In genomic region chr20:19779634-19780033, GRCh38 we compare ENCODE assay signal across 18 cellular contexts. TPM values are rescaled to one million over a fixed set of nuclear protein-coding genes. Genes with fewer than 3 reads are reported as not detected.
DNase-seq lines count a peak whose midpoint lies in the region; TF ChIP-seq lines count a peak whose summit lies in the region.
"Had no signal": no experiment of that assay in that cellular context is flagged by ENCODE, and none has a peak within 500 bp of the region (broad histone marks: within the 10 kb centered on the region; RNA-seq: fewer than 3 reads in every experiment).

No MANE protein-coding gene starts in this region.

- TF ChIP-seq CTCF in left ventricle myocardium inferior (IDR thresholded peaks at IDR 0.05; ENCODE audit: borderline replicate concordance) (no peak), type B pancreatic cell (conservative IDR thresholded peaks at IDR 0.05) (no peak)

- in situ Hi-C loops in HAP-1 (cut with MboI; ENCODE audit: low sequenced_read_pairs) = loop anchor here (10.0 kb wide), 1 partner anchor 215 kb away; no protein-coding TSS in a partner anchor

- H3K4me1 ChIP-seq in left ventricle myocardium inferior (peaks cover 89% of the 10 kb centered on the region), HAP-1 (peaks cover 3% of the 10 kb centered on the region)

- H3K9me3 ChIP-seq in left ventricle myocardium inferior (replicated peaks) (no peaks in the 10 kb centered on the region), HAP-1 (no peaks in the 10 kb centered on the region)

- H3K36me3 ChIP-seq in left ventricle myocardium inferior = no peaks in the 10 kb centered on the region
- no peaks in the 10 kb centered on the region for H3K36me3 ChIP-seq in HAP-1 (replicated peaks)

- no peaks in the 10 kb centered on the region for H3K9me3 Mint-ChIP-seq in type B pancreatic cell
- H3K9me3 Mint-ChIP-seq: activated naive CD4-positive, alpha-beta T cell treated with anti-CD3 and anti-CD28 coated beads, Interleukin-2, amount 50 U/mL, for 24 hours; endodermal cell; H9; WTC11 had no signal

- intact Hi-C loops in left ventricle myocardium inferior (cut with micrococcal nuclease) = loop anchor here (10.0 kb wide), 1 partner anchor 215 kb away; no protein-coding TSS in a partner anchor
- intact Hi-C loops in cardiac septum (cut with DNase I) = loop anchor here (5.0 kb wide), 1 partner anchor 87 kb away; no protein-coding TSS in a partner anchor

- H3K27me3 ChIP-seq in left ventricle myocardium inferior (ENCODE audit: low read depth) = no peaks in the 10 kb centered on the region
- H3K27me3 ChIP-seq in HAP-1 (ENCODE audit: low read depth) = no peaks in the 10 kb centered on the region

- peak overlapping the region; percentile 52 for H3K27ac Mint-ChIP-seq in type B pancreatic cell
- H3K27ac Mint-ChIP-seq: activated naive CD4-positive, alpha-beta T cell treated with anti-CD3 and anti-CD28 coated beads, Interleukin-2, amount 50 U/mL, for 24 hours; endodermal cell; H9; WTC11 had no signal

- no peak overlapping the region for H3K4me3 ChIP-seq in left ventricle myocardium inferior
- H3K4me3 ChIP-seq in HAP-1 = no peak overlapping the region

- peaks cover 45% of the 10 kb centered on the region for H3K4me1 Mint-ChIP-seq in type B pancreatic cell (ENCODE audit: unreplicated experiment)
- H3K4me1 Mint-ChIP-seq: activated naive CD4-positive, alpha-beta T cell treated with anti-CD3 and anti-CD28 coated beads, Interleukin-2, amount 50 U/mL, for 24 hours had no signal

- peak overlapping the region; percentile 83 for H3K27ac ChIP-seq in left ventricle myocardium inferior (replicated peaks)

- H3K4me3 Mint-ChIP-seq in type B pancreatic cell = no peak overlapping the region
- H3K4me3 Mint-ChIP-seq: activated naive CD4-positive, alpha-beta T cell treated with anti-CD3 and anti-CD28 coated beads, Interleukin-2, amount 50 U/mL, for 24 hours; endodermal cell; H9; WTC11 had no signal

- peaks cover 14% of the 10 kb centered on the region for H3K36me3 Mint-ChIP-seq in type B pancreatic cell
- H3K36me3 Mint-ChIP-seq: activated naive CD4-positive, alpha-beta T cell treated with anti-CD3 and anti-CD28 coated beads, Interleukin-2, amount 50 U/mL, for 24 hours; WTC11 had no signal

- H3K27me3 Mint-ChIP-seq in type B pancreatic cell = no peaks in the 10 kb centered on the region

- DNase-seq in left ventricle myocardium inferior (no peak), cardiac septum (ENCODE audit: low spot score) (no peak), H4 (ENCODE audit: low spot score) (peak; percentile 46), MV-4-11 (lab: John Stamatoyannopoulos, UW) (peak; percentile 11), type B pancreatic cell (ENCODE audit: extremely low spot score, unreplicated experiment) (no peak), HAP-1 (ENCODE audit: low spot score in 2 of 2) (no peak), SK-N-DZ (ENCODE audit: low spot score) (no peak), NCI-H446 (lab: John Stamatoyannopoulos, UW) (no peak)
- DNase-seq: endodermal cell, foreskin fibroblast, GDM1, H9, mesendoderm, NCI-H1105, NCI-H2227 treated with DMSO at 0.1 percent for 48 hours, nucleus accumbens had no signal

RNA-seq across cellular contexts. Expression of gene RIN2, which starts 21.6 kb away (rescaled TPM):
- total RNA-seq in left ventricle myocardium inferior = 48.8 TPM
- 63.9 TPM for total RNA-seq in cardiac septum
- 13.7 and 18.5 TPM in 2 replicates for total RNA-seq in H4 (2014; rRNA removed; shearing (Covaris generic))
- total RNA-seq in type B pancreatic cell (ENCODE audit: low replicate concordance) = 44.8 and 46.8 TPM in 2 replicates
- polyA plus RNA-seq in SK-N-DZ (2014; cell fraction: cytosol; rRNA removed) = not detected in 2 replicates
- polyA plus RNA-seq in SK-N-DZ (2014; cell fraction: nucleus; rRNA removed) = not detected in 2 replicates

Comparison
In these comparisons a context has a peak if more than half of its experiments do, and no peak if none do; other contexts are left out.
1. DNase-seq: peak in H4 (single experiment) and MV-4-11 (single experiment); none in left ventricle myocardium inferior (single experiment), cardiac septum (single experiment), type B pancreatic cell (single experiment), HAP-1 (0 of 2), SK-N-DZ (single experiment) and NCI-H446 (0 of 2).